17 cellular contexts compared by ENCODE assay signal in genomic region chr22:40240160-40240559, GRCh38.
DNase-seq lines count a peak whose midpoint lies in the region; ATAC-seq, FAIRE-seq and TF ChIP-seq lines count a peak whose summit lies in the region.
"Had no signal": no experiment of that assay in that cellular context is flagged by ENCODE, and none has a peak within 500 bp of the region (broad histone marks: within the 10 kb centered on the region; RNA-seq: fewer than 3 reads in every experiment).

No MANE protein-coding gene starts in this region.

- TF ChIP-seq RAD21 in A549 (conservative IDR thresholded peaks at IDR 0.05 in 1 of 2, IDR thresholded peaks at IDR 0.05 in 1 of 2) = no peak

- H3K4me2 ChIP-seq in A549 = peak overlapping the region; percentile 70; the same call in 2 of the 3 replicates

- H3K27ac Mint-ChIP-seq in CD4-positive, CD25-positive, alpha-beta regulatory T cell = peak overlapping the region in 2 of 3 donors; percentile 79 to 88
- H3K27ac Mint-ChIP-seq in WTC11 = 0 out of 2 replicates have a peak overlapping the region, but pooled peaks have one; percentile 9
- peak overlapping the region in 9 of 10 donors; percentile 14 to 96 (median 80) for H3K27ac Mint-ChIP-seq in naive thymus-derived CD8-positive, alpha-beta T cell

- peaks cover 3% of the 10 kb centered on the region for H3K36me3 Mint-ChIP-seq in CD4-positive, CD25-positive, alpha-beta regulatory T cell
- H3K36me3 Mint-ChIP-seq in WTC11 = no peaks in the 10 kb centered on the region
- peaks cover 0 to 21% (median 2%) of the 10 kb centered on the region in 3 donors for H3K36me3 Mint-ChIP-seq in naive thymus-derived CD8-positive, alpha-beta T cell

- no peak for TF ChIP-seq EP300 in A549 (IDR thresholded peaks at IDR 0.05)

- H3K27ac ChIP-seq in A549 = peak overlapping the region; percentile 69 to 87; a peak in 3 of 6 replicates
- H3K27ac ChIP-seq in CD4-positive, CD25-positive, alpha-beta regulatory T cell (ENCODE audit: insufficient read depth, low read length, poor library complexity, severe bottlenecking) = peak overlapping the region; percentile 70
- H3K27ac ChIP-seq: SJCRH30 had no signal

- no peaks in the 10 kb centered on the region for H3K27me3 Mint-ChIP-seq in CD4-positive, CD25-positive, alpha-beta regulatory T cell
- no peaks in the 10 kb centered on the region for H3K27me3 Mint-ChIP-seq in WTC11 (ENCODE audit: low read depth)
- no peaks in the 10 kb centered on the region for H3K27me3 Mint-ChIP-seq in naive thymus-derived CD8-positive, alpha-beta T cell

- H3K4me3 ChIP-seq in A549 = no peak overlapping the region
- peak overlapping the region; percentile 43 for H3K4me3 ChIP-seq in CD4-positive, CD25-positive, alpha-beta regulatory T cell (ENCODE audit: low read depth, low read length)
- H3K4me3 ChIP-seq: adrenal gland, SJCRH30 had no signal

- FAIRE-seq in A549 (lab: Jason Lieb, UNC) = no peak
- FAIRE-seq: TTC549 had no signal

- H3K4me1 Mint-ChIP-seq in CD4-positive, CD25-positive, alpha-beta regulatory T cell = peaks cover 39 to 93% (median 75%) of the 10 kb centered on the region in 4 donors
- peaks cover 52% of the 10 kb centered on the region for H3K4me1 Mint-ChIP-seq in WTC11
- peaks cover 44 to 92% (median 87%) of the 10 kb centered on the region in 4 donors for H3K4me1 Mint-ChIP-seq in naive thymus-derived CD8-positive, alpha-beta T cell

- no peaks in the 10 kb centered on the region for H3K9me3 ChIP-seq in A549
- no peaks in the 10 kb centered on the region for H3K9me3 ChIP-seq in CD4-positive, CD25-positive, alpha-beta regulatory T cell (ENCODE audit: control insufficient read depth in 2 of 2, low read length in 2 of 2)
- H3K9me3 ChIP-seq: adrenal gland, BE2C, SJCRH30 had no signal

- TF ChIP-seq POLR2A in A549 (IDR thresholded peaks at IDR 0.05; ENCODE audit: low read length) = no peak

- 85% methylated on average over 3 of the region's 3 CpGs for WGBS in A549 (ENCODE audit: missing lambda C conversion rate)

- H3K9me3 Mint-ChIP-seq in CD4-positive, CD25-positive, alpha-beta regulatory T cell = no peaks in the 10 kb centered on the region
- H3K9me3 Mint-ChIP-seq in WTC11 = no peaks in the 10 kb centered on the region
- H3K9me3 Mint-ChIP-seq in naive thymus-derived CD8-positive, alpha-beta T cell = no peaks in the 10 kb centered on the region

- ATAC-seq in A549 = no peak
- ATAC-seq in CD4-positive, CD25-positive, alpha-beta regulatory T cell (ENCODE audit: low read depth in 2 of 2) = no peak
- no peak for ATAC-seq in WTC11
- ATAC-seq in naive thymus-derived CD8-positive, alpha-beta T cell = no peak
- ATAC-seq in HG02642 (IDR thresholded peaks at IDR 0.05; ENCODE audit: poor library complexity, unreplicated experiment) = no peak
- no peak for ATAC-seq in HG02973 (IDR thresholded peaks at IDR 0.05; ENCODE audit: unreplicated experiment)
- ATAC-seq: left colon had no signal

- peaks cover 47% of the 10 kb centered on the region for H3K4me1 ChIP-seq in A549
- peaks cover 72% of the 10 kb centered on the region for H3K4me1 ChIP-seq in CD4-positive, CD25-positive, alpha-beta regulatory T cell (ENCODE audit: control insufficient read depth, insufficient read depth, low read length, poor library complexity, severe bottlenecking)

- peaks cover 9% of the 10 kb centered on the region for H3K36me3 ChIP-seq in CD4-positive, CD25-positive, alpha-beta regulatory T cell (ENCODE audit: control insufficient read depth, insufficient read depth, low read length)
- H3K36me3 ChIP-seq: adrenal gland, BE2C, SJCRH30 had no signal

- POLR2A ChIA-PET in A549 (lab: Yijun Ruan, JAX) (no interaction called here), WTC11 (lab: Charles Lee) (no interaction called here)
- POLR2A ChIA-PET in naive thymus-derived CD8-positive, alpha-beta T cell (lab: Charles Lee) = interaction anchor here (0.5 to 1.3 kb wide), 4 partner anchors 15 to 116 kb away, joined by 3 to 4 read pairs (median 3); no protein-coding TSS in a partner anchor

- no peaks in the 10 kb centered on the region for H3K27me3 ChIP-seq in CD4-positive, CD25-positive, alpha-beta regulatory T cell (ENCODE audit: control insufficient read depth, insufficient read depth, low read length)
- H3K27me3 ChIP-seq: adrenal gland, BE2C, SJCRH30 had no signal

- peak overlapping the region in 3 of 4 donors; percentile 30 to 52 (median 36) for H3K4me3 Mint-ChIP-seq in CD4-positive, CD25-positive, alpha-beta regulatory T cell
- no peak overlapping the region for H3K4me3 Mint-ChIP-seq in WTC11
- peak overlapping the region in 9 of 10 donors; percentile 2 to 80 (median 54) for H3K4me3 Mint-ChIP-seq in naive thymus-derived CD8-positive, alpha-beta T cell

- TF ChIP-seq CTCF in A549 (IDR thresholded peaks at IDR 0.05) = no peak
- TF ChIP-seq CTCF in WTC11 (IDR thresholded peaks at IDR 0.05) = no peak

- CTCF ChIA-PET in A549 (lab: Yijun Ruan, JAX) = interaction anchor here (1.9 kb wide), 1 partner anchor 706 kb away, joined by 6 read pairs; no protein-coding TSS in a partner anchor
- CTCF ChIA-PET in WTC11 (lab: Charles Lee) = no interaction called here

- no peak for DNase-seq in A549 (ENCODE audit: low read depth in 1 of 2, low spot score in 1 of 2)
- no peak for DNase-seq in CD4-positive, CD25-positive, alpha-beta regulatory T cell
- DNase-seq in WTC11 (ENCODE audit: low spot score) = no peak
- no peak for DNase-seq in naive thymus-derived CD8-positive, alpha-beta T cell
- DNase-seq in SW 1271 (lab: John Stamatoyannopoulos, UW) = no peak
- DNase-seq in NK-92 treated with Interleukin-12 subunit alpha and Interleukin-12 subunit beta, amount 100 ng/mL, for 24 hours (lab: John Stamatoyannopoulos, UW) = no peak
- DNase-seq: adrenal gland, BE2C, DMS53, KBM-7, left colon, NCI-H1092 treated with DMSO at 0.1 percent for 48 hours, NCI-H2171, SJCRH30 had no signal

TF ChIP-seq in A549, 52 proteins besides CTCF, POLR2A, EP300 and RAD21 (continues in another document):
- no peak for TF ChIP-seq TP53 (CRISPR knock-in tag; IDR thresholded peaks at IDR 0.05)
- no peak for TF ChIP-seq FOSL2 (IDR thresholded peaks at IDR 0.05)
- TF ChIP-seq FOSL2 (CRISPR knock-in tag; IDR thresholded peaks at IDR 0.05) = no peak
- TF ChIP-seq REST (IDR thresholded peaks at IDR 0.05) = no peak
- no peak for TF ChIP-seq SMC3 (IDR thresholded peaks at IDR 0.05)
- no peak for TF ChIP-seq SREBF2 (IDR thresholded peaks at IDR 0.05)
- TF ChIP-seq HOXB13 (CRISPR knock-in tag; IDR thresholded peaks at IDR 0.05; ENCODE audit: low read depth) = no peak
- no peak for TF ChIP-seq JUN (IDR thresholded peaks at IDR 0.05)

TF ChIP-seq in WTC11, 78 proteins besides CTCF, POLR2A, EP300 and RAD21:
- TF ChIP-seq USF1 (CRISPR knock-in tag; IDR thresholded peaks at IDR 0.05) (no peak), OVOL2 (CRISPR knock-in tag; IDR thresholded peaks at IDR 0.05; ENCODE audit: borderline replicate concordance) (no peak), ZSCAN18 (CRISPR knock-in tag; IDR thresholded peaks at IDR 0.05) (no peak), ZNF416 (CRISPR knock-in tag; IDR thresholded peaks at IDR 0.05) (no peak), GABPB1 (CRISPR knock-in tag; IDR thresholded peaks at IDR 0.05) (no peak)

Comparison
In these comparisons a context has a peak if more than half of its experiments do, and no peak if none do; other contexts are left out.
1. H3K27ac Mint-ChIP-seq: peak in every context shown above with its lines; median percentile 84 in CD4-positive, CD25-positive, alpha-beta regulatory T cell; 80 in naive thymus-derived CD8-positive, alpha-beta T cell; 9 in WTC11.